Comparison of ENCODE assay signal across 8 cellular contexts in the genomic region with DNA sequence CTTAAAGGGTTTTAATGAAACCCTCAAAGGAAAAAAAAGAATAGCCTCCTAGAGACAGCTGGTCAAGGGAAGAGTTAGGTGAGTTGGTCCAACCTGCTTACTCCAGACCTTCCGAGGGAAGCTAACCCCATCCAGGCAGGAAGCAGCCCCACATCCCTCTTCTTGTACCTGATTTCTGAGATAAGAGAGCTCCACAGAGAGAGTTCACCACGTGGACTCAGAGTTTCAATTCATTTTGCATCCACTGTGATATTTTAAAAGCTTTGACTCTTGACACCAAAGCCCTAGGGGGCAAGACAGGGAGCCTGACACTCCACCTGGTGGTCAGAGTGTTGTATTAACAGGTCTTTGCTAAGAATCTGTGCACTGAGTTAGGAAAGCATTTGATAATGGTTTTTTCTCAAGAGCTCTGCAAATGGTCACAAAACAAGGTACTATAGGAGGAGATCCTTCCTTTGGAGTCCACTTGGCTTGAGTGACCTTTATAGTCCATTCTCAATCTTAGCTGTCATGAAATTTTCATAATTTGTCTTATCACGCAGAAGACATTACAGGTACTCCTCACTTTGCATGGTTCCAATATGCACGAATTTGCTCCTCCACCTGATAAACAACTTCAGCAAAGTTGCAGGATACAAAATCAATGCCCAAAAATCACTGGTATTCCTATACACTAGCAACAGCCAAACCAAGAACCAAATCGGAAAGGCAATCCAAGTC. TPM values are rescaled to one million over a fixed set of nuclear protein-coding genes. Genes with fewer than 3 reads are reported as not detected.
DNase-seq lines count a peak whose midpoint lies in the region; ATAC-seq and TF ChIP-seq lines count a peak whose summit lies in the region.

No MANE protein-coding gene starts in this region.

- H3K4me1 Mint-ChIP-seq in WTC11 = peaks cover 14% of the 10 kb centered on the region

- no peak overlapping the region for H3K27ac Mint-ChIP-seq in WTC11

- H3K27me3 Mint-ChIP-seq in WTC11 (ENCODE audit: low read depth) = peaks cover 2% of the 10 kb centered on the region; the same call in 1 of the 2 replicates

- CTCF ChIA-PET in AG04449 (lab: Yijun Ruan, JAX) (interaction anchor here (0.7 to 7.2 kb wide), 56 partner anchors 9 to 610 kb away, joined by 3 to 188 read pairs (median 5); no protein-coding TSS in a partner anchor), WTC11 (lab: Charles Lee) (interaction anchor here (0.5 to 3.8 kb wide), 49 partner anchors 11 to 247 kb away, joined by 3 to 98 read pairs (median 5); a partner anchor contains a TSS)

- peaks cover 45% of the 10 kb centered on the region for H3K36me3 Mint-ChIP-seq in WTC11

- H3K4me3 Mint-ChIP-seq in WTC11 = no peak overlapping the region

- peak; percentile 87 for ATAC-seq in GM18502 (IDR thresholded peaks at IDR 0.05; ENCODE audit: poor library complexity, unreplicated experiment)
- ATAC-seq in HG02943 (IDR thresholded peaks at IDR 0.05; ENCODE audit: low read depth, unreplicated experiment) = peak; percentile 73
- ATAC-seq in WTC11 = peak; percentile 88

- TF ChIP-seq CTCF in AG04449 (IDR thresholded peaks at IDR 0.05; ENCODE audit: insufficient read depth, low read length, missing control alignments) = peak; percentile 54
- peak; percentile 83 for TF ChIP-seq CTCF in WTC11 (IDR thresholded peaks at IDR 0.05)

- POLR2A ChIA-PET in AG04449 (lab: Yijun Ruan, JAX) (no interaction called here), WTC11 (lab: Charles Lee) (interaction anchor here (0.5 to 1.1 kb wide), 3 partner anchors 55 to 291 kb away, joined by 3 to 4 read pairs (median 3); no protein-coding TSS in a partner anchor)

- DNase-seq in AG04449 (ENCODE audit: low read depth, low spot score) (no peak), NCI-H2029 (lab: John Stamatoyannopoulos, UW) (peak; percentile 61), WTC11 (ENCODE audit: low spot score) (peak; percentile 61), medulla oblongata (ENCODE audit: extremely low spot score) (peak; percentile 74)
- peak; percentile 75 for DNase-seq in central memory CD4-positive, alpha-beta T cell
- DNase-seq in stimulated activated CD8-positive, alpha-beta memory T cell treated with anti-CD3 and anti-CD28 coated beads, Interleukin-7, amount 100 ng/mL, for 1 hour (ENCODE audit: low read depth in 2 of 2) = peak; percentile 40 to 49

- peaks cover 44% of the 10 kb centered on the region for H3K9me3 Mint-ChIP-seq in WTC11

- H3K4me3 ChIP-seq in AG04449 (ENCODE audit: low read depth, low read length) = no peak overlapping the region

TF ChIP-seq in WTC11, 78 proteins besides CTCF, POLR2A, EP300 and RAD21:
- TF ChIP-seq, protein P1, sequence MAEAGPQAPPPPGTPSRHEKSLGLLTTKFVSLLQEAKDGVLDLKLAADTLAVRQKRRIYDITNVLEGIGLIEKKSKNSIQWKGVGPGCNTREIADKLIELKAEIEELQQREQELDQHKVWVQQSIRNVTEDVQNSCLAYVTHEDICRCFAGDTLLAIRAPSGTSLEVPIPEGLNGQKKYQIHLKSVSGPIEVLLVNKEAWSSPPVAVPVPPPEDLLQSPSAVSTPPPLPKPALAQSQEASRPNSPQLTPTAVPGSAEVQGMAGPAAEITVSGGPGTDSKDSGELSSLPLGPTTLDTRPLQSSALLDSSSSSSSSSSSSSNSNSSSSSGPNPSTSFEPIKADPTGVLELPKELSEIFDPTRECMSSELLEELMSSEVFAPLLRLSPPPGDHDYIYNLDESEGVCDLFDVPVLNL (CRISPR knock-in tag; IDR thresholded peaks at IDR 0.05; ENCODE audit: borderline replicate concordance, low read depth) = no peak
- TF ChIP-seq FOXP1 (CRISPR knock-in tag; IDR thresholded peaks at IDR 0.05; ENCODE audit: borderline replicate concordance) (no peak), ESRRA (CRISPR knock-in tag; IDR thresholded peaks at IDR 0.05; ENCODE audit: borderline replicate concordance) (no peak), ZBTB21 (CRISPR knock-in tag; IDR thresholded peaks at IDR 0.05; ENCODE audit: borderline replicate concordance) (no peak), ZNF416 (CRISPR knock-in tag; IDR thresholded peaks at IDR 0.05) (no peak), SOX15 (CRISPR knock-in tag; IDR thresholded peaks at IDR 0.05) (no peak), RELA (CRISPR knock-in tag; IDR thresholded peaks at IDR 0.05; ENCODE audit: borderline replicate concordance) (no peak), MXD4 (CRISPR knock-in tag; IDR thresholded peaks at IDR 0.05; ENCODE audit: borderline replicate concordance) (no peak), KAT7 (CRISPR knock-in tag; IDR thresholded peaks at IDR 0.05; ENCODE audit: borderline replicate concordance) (no peak), SMAD3 (CRISPR knock-in tag; IDR thresholded peaks at IDR 0.05; ENCODE audit: borderline replicate concordance) (no peak), PRRX2 (CRISPR knock-in tag; IDR thresholded peaks at IDR 0.05) (no peak), NR1H2 (CRISPR knock-in tag; IDR thresholded peaks at IDR 0.05) (no peak), ZNF263 (CRISPR knock-in tag; IDR thresholded peaks at IDR 0.05; ENCODE audit: low read depth) (no peak)
- TF ChIP-seq, protein P2, sequence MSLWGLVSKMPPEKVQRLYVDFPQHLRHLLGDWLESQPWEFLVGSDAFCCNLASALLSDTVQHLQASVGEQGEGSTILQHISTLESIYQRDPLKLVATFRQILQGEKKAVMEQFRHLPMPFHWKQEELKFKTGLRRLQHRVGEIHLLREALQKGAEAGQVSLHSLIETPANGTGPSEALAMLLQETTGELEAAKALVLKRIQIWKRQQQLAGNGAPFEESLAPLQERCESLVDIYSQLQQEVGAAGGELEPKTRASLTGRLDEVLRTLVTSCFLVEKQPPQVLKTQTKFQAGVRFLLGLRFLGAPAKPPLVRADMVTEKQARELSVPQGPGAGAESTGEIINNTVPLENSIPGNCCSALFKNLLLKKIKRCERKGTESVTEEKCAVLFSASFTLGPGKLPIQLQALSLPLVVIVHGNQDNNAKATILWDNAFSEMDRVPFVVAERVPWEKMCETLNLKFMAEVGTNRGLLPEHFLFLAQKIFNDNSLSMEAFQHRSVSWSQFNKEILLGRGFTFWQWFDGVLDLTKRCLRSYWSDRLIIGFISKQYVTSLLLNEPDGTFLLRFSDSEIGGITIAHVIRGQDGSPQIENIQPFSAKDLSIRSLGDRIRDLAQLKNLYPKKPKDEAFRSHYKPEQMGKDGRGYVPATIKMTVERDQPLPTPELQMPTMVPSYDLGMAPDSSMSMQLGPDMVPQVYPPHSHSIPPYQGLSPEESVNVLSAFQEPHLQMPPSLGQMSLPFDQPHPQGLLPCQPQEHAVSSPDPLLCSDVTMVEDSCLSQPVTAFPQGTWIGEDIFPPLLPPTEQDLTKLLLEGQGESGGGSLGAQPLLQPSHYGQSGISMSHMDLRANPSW (CRISPR knock-in tag; conservative IDR thresholded peaks at IDR 0.05; ENCODE audit: low read depth) = no peak
- TF ChIP-seq, protein P3, sequence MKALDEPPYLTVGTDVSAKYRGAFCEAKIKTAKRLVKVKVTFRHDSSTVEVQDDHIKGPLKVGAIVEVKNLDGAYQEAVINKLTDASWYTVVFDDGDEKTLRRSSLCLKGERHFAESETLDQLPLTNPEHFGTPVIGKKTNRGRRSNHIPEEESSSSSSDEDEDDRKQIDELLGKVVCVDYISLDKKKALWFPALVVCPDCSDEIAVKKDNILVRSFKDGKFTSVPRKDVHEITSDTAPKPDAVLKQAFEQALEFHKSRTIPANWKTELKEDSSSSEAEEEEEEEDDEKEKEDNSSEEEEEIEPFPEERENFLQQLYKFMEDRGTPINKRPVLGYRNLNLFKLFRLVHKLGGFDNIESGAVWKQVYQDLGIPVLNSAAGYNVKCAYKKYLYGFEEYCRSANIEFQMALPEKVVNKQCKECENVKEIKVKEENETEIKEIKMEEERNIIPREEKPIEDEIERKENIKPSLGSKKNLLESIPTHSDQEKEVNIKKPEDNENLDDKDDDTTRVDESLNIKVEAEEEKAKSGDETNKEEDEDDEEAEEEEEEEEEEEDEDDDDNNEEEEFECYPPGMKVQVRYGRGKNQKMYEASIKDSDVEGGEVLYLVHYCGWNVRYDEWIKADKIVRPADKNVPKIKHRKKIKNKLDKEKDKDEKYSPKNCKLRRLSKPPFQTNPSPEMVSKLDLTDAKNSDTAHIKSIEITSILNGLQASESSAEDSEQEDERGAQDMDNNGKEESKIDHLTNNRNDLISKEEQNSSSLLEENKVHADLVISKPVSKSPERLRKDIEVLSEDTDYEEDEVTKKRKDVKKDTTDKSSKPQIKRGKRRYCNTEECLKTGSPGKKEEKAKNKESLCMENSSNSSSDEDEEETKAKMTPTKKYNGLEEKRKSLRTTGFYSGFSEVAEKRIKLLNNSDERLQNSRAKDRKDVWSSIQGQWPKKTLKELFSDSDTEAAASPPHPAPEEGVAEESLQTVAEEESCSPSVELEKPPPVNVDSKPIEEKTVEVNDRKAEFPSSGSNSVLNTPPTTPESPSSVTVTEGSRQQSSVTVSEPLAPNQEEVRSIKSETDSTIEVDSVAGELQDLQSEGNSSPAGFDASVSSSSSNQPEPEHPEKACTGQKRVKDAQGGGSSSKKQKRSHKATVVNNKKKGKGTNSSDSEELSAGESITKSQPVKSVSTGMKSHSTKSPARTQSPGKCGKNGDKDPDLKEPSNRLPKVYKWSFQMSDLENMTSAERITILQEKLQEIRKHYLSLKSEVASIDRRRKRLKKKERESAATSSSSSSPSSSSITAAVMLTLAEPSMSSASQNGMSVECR (CRISPR knock-in tag; IDR thresholded peaks at IDR 0.05; ENCODE audit: borderline replicate concordance) = no peak
- TF ChIP-seq, protein P4, sequence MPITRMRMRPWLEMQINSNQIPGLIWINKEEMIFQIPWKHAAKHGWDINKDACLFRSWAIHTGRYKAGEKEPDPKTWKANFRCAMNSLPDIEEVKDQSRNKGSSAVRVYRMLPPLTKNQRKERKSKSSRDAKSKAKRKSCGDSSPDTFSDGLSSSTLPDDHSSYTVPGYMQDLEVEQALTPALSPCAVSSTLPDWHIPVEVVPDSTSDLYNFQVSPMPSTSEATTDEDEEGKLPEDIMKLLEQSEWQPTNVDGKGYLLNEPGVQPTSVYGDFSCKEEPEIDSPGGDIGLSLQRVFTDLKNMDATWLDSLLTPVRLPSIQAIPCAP (CRISPR knock-in tag; IDR thresholded peaks at IDR 0.05) = no peak

RNA-seq across cellular contexts. Expression of a gene that starts 56.1 kb away (rescaled TPM):
- total RNA-seq in WTC11 (2021) = 11.3 to 13.5 TPM (median 11.9 TPM) in 3 replicates
